Comparison of ENCODE assay signal across 8 cellular contexts in the genomic region with DNA sequence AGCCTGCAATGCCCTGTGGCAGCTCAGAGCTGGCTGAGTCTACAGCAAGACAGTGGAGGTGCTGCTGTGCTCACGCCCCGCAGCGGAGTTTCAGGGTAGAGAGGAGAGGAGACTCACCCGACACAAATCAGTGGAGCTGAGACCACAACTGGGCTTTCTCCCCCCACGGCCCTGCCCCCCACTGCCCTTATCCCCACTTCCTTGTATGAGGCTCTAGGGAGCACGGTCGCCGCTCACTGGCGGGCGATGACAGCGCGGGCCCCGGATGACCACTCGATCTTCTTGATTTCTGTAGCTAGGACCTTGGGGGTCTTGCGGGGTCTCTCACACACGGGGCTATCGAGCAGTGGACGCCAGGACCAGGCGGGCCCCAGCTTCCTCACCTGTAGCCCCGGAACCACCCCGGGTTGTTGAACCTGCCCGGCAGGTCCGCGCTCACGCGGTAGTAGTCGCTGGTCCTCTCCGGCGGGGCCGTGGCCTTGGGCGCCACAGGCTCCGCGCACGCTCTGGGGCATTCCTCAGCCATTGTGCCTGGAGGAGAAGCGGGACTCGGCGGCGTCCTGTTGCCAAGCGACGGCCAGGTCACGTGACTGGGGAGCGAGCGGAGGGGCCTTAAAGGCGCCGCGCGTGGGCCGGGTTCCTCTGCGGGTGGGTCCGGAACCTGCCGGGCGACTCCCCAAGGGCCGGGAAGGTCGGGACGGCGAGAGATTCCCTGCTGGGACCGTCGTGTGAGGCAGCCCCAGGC. TPM values are rescaled to one million over a fixed set of nuclear protein-coding genes. Genes with fewer than 3 reads are reported as not detected.
DNase-seq lines count a peak whose midpoint lies in the region; ATAC-seq and TF ChIP-seq lines count a peak whose summit lies in the region.

No MANE protein-coding gene starts in this region.

- no peak for TF ChIP-seq CTCF in chondrocyte (IDR thresholded peaks at IDR 0.05)

- DNase-seq in GM03348 (ENCODE audit: low spot score) = peak; percentile 96
- DNase-seq in NCI-H226 = peak; percentile 82
- peak; percentile 85 to 88 for DNase-seq in activated CD4-positive, alpha-beta T cell treated with anti-CD3 and anti-CD28 coated beads for 24 hours (ENCODE audit: low read depth in 2 of 2)
- peak; percentile 97 for DNase-seq in chondrocyte (ENCODE audit: low spot score)
- DNase-seq in kidney glomerular epithelial cell (lab: John Stamatoyannopoulos, UW) = peak; percentile 71
- peak; percentile 70 to 91 (median 82) for DNase-seq in stimulated activated CD4-positive, alpha-beta T cell treated with anti-CD3 and anti-CD28 coated beads, Interleukin-12 subunit alpha, Interleukin-12 subunit beta, amount 100 ng/mL, for 48 hours (ENCODE audit: low read depth in 2 of 3, low spot score in 1 of 3)
- DNase-seq in cortex of kidney (lab: John Stamatoyannopoulos, UW) = no peak

- H3K27ac Mint-ChIP-seq in chondrocyte (ENCODE audit: unreplicated experiment) = no peak overlapping the region

- peak overlapping the region; percentile 89 for H3K4me3 Mint-ChIP-seq in chondrocyte (ENCODE audit: unreplicated experiment)

- H3K27me3 Mint-ChIP-seq in chondrocyte (ENCODE audit: low read depth) = no peaks in the 10 kb centered on the region

- peaks cover 4% of the 10 kb centered on the region for H3K36me3 Mint-ChIP-seq in chondrocyte (ENCODE audit: low read depth)

- peaks cover 18% of the 10 kb centered on the region for H3K4me1 Mint-ChIP-seq in chondrocyte (ENCODE audit: low read depth)

- H3K9me3 Mint-ChIP-seq in chondrocyte (ENCODE audit: low read depth) = no peaks in the 10 kb centered on the region

- peak; percentile 51 for ATAC-seq in HG03045 (IDR thresholded peaks at IDR 0.05; ENCODE audit: unreplicated experiment)

RNA-seq across cellular contexts. Expression of a gene that starts 1.0 kb away (rescaled TPM):
- 22.7 to 24.6 TPM (median 24.4 TPM) in 3 replicates for total RNA-seq in chondrocyte

RNA-seq across cellular contexts. Expression of a gene that starts 19.9 kb away (rescaled TPM):
- 9.1 to 19.6 TPM (median 19.5 TPM) in 3 replicates for total RNA-seq in chondrocyte

RNA-seq across cellular contexts. Expression of a gene that starts 21.7 kb away (rescaled TPM):
- 0.60 TPM in 1 of 3 replicates, not detected in the others for total RNA-seq in chondrocyte

RNA-seq across cellular contexts. Expression of a gene that starts 46.4 kb away (rescaled TPM):
- total RNA-seq in chondrocyte = 0.50 TPM in 1 of 3 replicates, not detected in the others
